7 cellular contexts compared by ENCODE assay signal in the genomic region with DNA sequence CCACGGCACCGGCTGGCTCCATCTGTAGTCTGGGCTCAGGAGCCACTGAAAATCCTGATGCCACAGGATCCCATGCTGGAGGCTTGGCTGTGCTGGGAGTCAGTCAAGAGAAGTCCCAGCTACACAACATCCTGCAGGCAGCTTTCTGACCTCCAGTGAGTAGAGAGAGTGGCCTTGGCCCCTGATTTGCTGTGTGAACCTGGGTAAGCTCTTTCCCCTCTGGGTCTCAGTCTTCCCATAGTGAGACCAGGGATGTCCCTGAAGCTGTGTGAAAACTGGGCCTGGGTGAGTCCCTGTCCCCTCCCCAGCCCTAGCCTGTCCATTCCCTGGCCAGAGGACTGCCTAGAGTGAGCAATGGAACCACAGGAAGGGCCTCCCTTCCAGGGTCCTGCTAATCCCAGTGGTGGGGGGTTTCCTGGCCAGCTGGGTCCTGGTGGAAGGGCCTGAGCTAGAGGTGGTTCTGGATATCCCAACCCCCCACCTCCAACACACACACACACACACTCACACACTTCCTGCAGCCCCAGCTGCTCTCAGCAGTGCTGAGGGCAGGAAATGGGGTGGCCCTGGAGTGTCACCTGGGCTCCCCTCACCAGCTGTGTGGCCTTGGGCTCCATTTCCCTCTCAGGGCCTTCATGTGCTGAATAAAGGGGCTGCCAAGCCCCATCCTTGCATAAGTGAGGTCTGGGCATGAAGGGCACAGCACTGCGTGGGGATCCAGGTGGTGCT. TPM values are rescaled to one million over a fixed set of nuclear protein-coding genes. Genes with fewer than 3 reads are reported as not detected.
DNase-seq lines count a peak whose midpoint lies in the region; ATAC-seq, FAIRE-seq and TF ChIP-seq lines count a peak whose summit lies in the region.
"Not testable (repeated sequence)": the region's sequence is repeated elsewhere in the genome, so short reads cannot be mapped to it uniquely, and the experiment has no call there.

No MANE protein-coding gene starts in this region.

- H3K9me3 Mint-ChIP-seq in activated CD8-positive, alpha-beta T cell treated with anti-CD3 and anti-CD28 coated beads, Interleukin-2, amount 10 ng/mL, durations not matched to agents 7 days and 5 days (ENCODE audit: insufficient read depth); naive B cell: not testable (repeated sequence)

- RAD21 ChIA-PET in GM12878 (lab: Charles Lee; ENCODE audit: unreplicated experiment), result not testable (repeated sequence)

- H3K9me3 ChIP-seq in GM12878 (replicated peaks; ENCODE audit: control insufficient read depth, insufficient read depth, low read length), result not testable (repeated sequence)

- POLR2A ChIA-PET in activated CD8-positive, alpha-beta T cell treated with anti-CD3 and anti-CD28 coated beads, Interleukin-2, amount 10 ng/mL, durations not matched to agents 7 days and 5 days (lab: Charles Lee); GM12878 (lab: Charles Lee): not testable (repeated sequence)

- H3K4me2 ChIP-seq in GM12878 (ENCODE audit: control insufficient read depth, insufficient read depth), result not testable (repeated sequence)

- intact Hi-C loops in GM12878 (cut with micrococcal nuclease; ENCODE audit: unreplicated experiment), result loop anchor here (10.0 kb wide), 1 partner anchor 47 kb away; no protein-coding TSS in a partner anchor

- not testable (repeated sequence) for H3K27ac ChIP-seq in GM12878 (ENCODE audit: control insufficient read depth, insufficient read depth)

- not testable (repeated sequence) for H3K9ac ChIP-seq in GM12878 (ENCODE audit: control insufficient read depth, insufficient read depth, low read length)

- DNase-seq in activated CD8-positive, alpha-beta T cell treated with anti-CD3 and anti-CD28 coated beads, Interleukin-2, amount 10 ng/mL, durations not matched to agents 7 days and 5 days, result peak; percentile 51
- DNase-seq in GM12878 (ENCODE audit: low read depth, low spot score); naive B cell: not testable (repeated sequence)

- TF ChIP-seq CTCF in GM12878 (IDR thresholded peaks at IDR 0.05 in 2 of 3, conservative IDR thresholded peaks at IDR 0.05 in 1 of 3; ENCODE audit: control insufficient read depth in 2 of 3, extremely low read depth in 1 of 3, insufficient read depth in 1 of 3, low read depth in 3 of 3, low read length in 3 of 3), result not testable (repeated sequence)

- not testable (repeated sequence) for TF ChIP-seq RAD21 in GM12878 (IDR thresholded peaks at IDR 0.05; ENCODE audit: insufficient read depth, low read depth, low read length)

- H3K4me1 Mint-ChIP-seq in activated CD8-positive, alpha-beta T cell treated with anti-CD3 and anti-CD28 coated beads, Interleukin-2, amount 10 ng/mL, durations not matched to agents 7 days and 5 days (ENCODE audit: low read depth), result peaks cover 12% of the 10 kb centered on the region
- not testable (repeated sequence) for H3K4me1 Mint-ChIP-seq in naive B cell

- not testable (repeated sequence) for H4K20me1 ChIP-seq in GM12878 (ENCODE audit: control insufficient read depth, insufficient read depth)

- TF ChIP-seq EP300 in GM12878 (IDR thresholded peaks at IDR 0.05; ENCODE audit: borderline replicate concordance in 1 of 2, control insufficient read depth in 1 of 2, low read depth in 2 of 2, low read length in 2 of 2), result not testable (repeated sequence)

- ATAC-seq in GM18502 (IDR thresholded peaks at IDR 0.05; ENCODE audit: poor library complexity, unreplicated experiment) (peak; percentile 69), GM21390 (IDR thresholded peaks at IDR 0.05; ENCODE audit: unreplicated experiment) (peak; percentile 70), HG02763 (IDR thresholded peaks at IDR 0.05; ENCODE audit: unreplicated experiment) (peak; percentile 55), HG03280 (IDR thresholded peaks at IDR 0.05; ENCODE audit: unreplicated experiment) (peak; percentile 58), GM12878 (peak; percentile 64), naive B cell (ENCODE audit: low read depth in 2 of 2) (peak; percentile 92 to 95)
- ATAC-seq in activated CD8-positive, alpha-beta T cell treated with anti-CD3 and anti-CD28 coated beads, Interleukin-2, amount 10 ng/mL, durations not matched to agents 7 days and 5 days, result peak; percentile 89

- BruUV-seq in GM12878 (replicated peaks; lab: Mats Ljungman, UMichigan), result not testable (repeated sequence)

- not testable (repeated sequence) for H3K27me3 Mint-ChIP-seq in activated CD8-positive, alpha-beta T cell treated with anti-CD3 and anti-CD28 coated beads, Interleukin-2, amount 10 ng/mL, durations not matched to agents 7 days and 5 days (ENCODE audit: low read depth); naive B cell

- not testable (repeated sequence) for H2AFZ ChIP-seq in GM12878 (ENCODE audit: control insufficient read depth, low read depth, low read length)

- H3K27me3 ChIP-seq in GM12878 (replicated peaks in 1 of 2; ENCODE audit: control insufficient read depth in 2 of 2, insufficient read depth in 2 of 2, low read length in 1 of 2), result not testable (repeated sequence)

- SMC1A ChIA-PET in GM12878 (lab: Charles Lee; ENCODE audit: uncharacterized antibody, unreplicated experiment), result not testable (repeated sequence)

- not testable (repeated sequence) for TF ChIP-seq POLR2A in GM12878 (IDR thresholded peaks at IDR 0.05; ENCODE audit: low read depth, low read length)

- not testable (repeated sequence) for H3K36me3 ChIP-seq in GM12878 (ENCODE audit: control insufficient read depth in 2 of 2, insufficient read depth in 2 of 2, low read length in 1 of 2)

- not testable (repeated sequence) for H3K79me2 ChIP-seq in GM12878 (ENCODE audit: control insufficient read depth, insufficient read depth, low read length)

- FAIRE-seq in GM12878 (lab: Jason Lieb, UNC), result not testable (repeated sequence)

- in situ Hi-C loops in GM12878 (cut with MboI), result not testable (repeated sequence)

- 67% methylated on average over 3 of the region's 3 CpGs for WGBS in GM12878 (ENCODE audit: insufficient coverage, insufficient replicate concordance, low lambda C conversion rate, missing lambda C conversion rate)

- CTCF ChIA-PET in activated CD8-positive, alpha-beta T cell treated with anti-CD3 and anti-CD28 coated beads, Interleukin-2, amount 10 ng/mL, durations not matched to agents 7 days and 5 days (lab: Charles Lee); GM12878 (lab: Yijun Ruan, JAX): not testable (repeated sequence)

- H3K36me3 Mint-ChIP-seq in activated CD8-positive, alpha-beta T cell treated with anti-CD3 and anti-CD28 coated beads, Interleukin-2, amount 10 ng/mL, durations not matched to agents 7 days and 5 days (ENCODE audit: low read depth); naive B cell: not testable (repeated sequence)

- H3K27ac Mint-ChIP-seq in activated CD8-positive, alpha-beta T cell treated with anti-CD3 and anti-CD28 coated beads, Interleukin-2, amount 10 ng/mL, durations not matched to agents 7 days and 5 days, result peak overlapping the region; percentile 81
- H3K27ac Mint-ChIP-seq in naive B cell, result not testable (repeated sequence)

- H3K4me3 Mint-ChIP-seq in activated CD8-positive, alpha-beta T cell treated with anti-CD3 and anti-CD28 coated beads, Interleukin-2, amount 10 ng/mL, durations not matched to agents 7 days and 5 days; naive B cell: not testable (repeated sequence)

- H3K4me3 ChIP-seq in GM12878, result not testable (repeated sequence)

- H3K4me1 ChIP-seq in GM12878 (ENCODE audit: control insufficient read depth, insufficient read depth, low read length), result not testable (repeated sequence)

RNA-seq across cellular contexts. Expression of a gene that starts 17.5 kb away (rescaled TPM):
- total RNA-seq in activated CD8-positive, alpha-beta T cell treated with anti-CD3 and anti-CD28 coated beads, Interleukin-2, amount 10 ng/mL, durations not matched to agents 7 days and 5 days, result under 1 TPM; 0.83 to 0.84 TPM
- total RNA-seq in GM12878 (2013; cell fraction: nucleolus; rRNA removed), result 25.5 and 27.6 TPM in 2 replicates
- total RNA-seq in GM12878 (2014; rRNA removed) (1.1 and 1.4 TPM in 2 replicates), GM12878 (2014; rRNA removed; fragmentation: Illumina TruSeq; extraction: Trizol) (1.4 and 1.7 TPM in 2 replicates), GM12878 (2021) (1.1 and 1.6 TPM in 2 replicates)
- polyA plus RNA-seq in GM12878 (2011; ENCODE audit: low read depth), result 1.3 TPM
- polyA plus RNA-seq in GM12878 (2011; rRNA removed) (6.7 and 10.7 TPM in 2 replicates), GM12878 (2014; fragmentation: Illumina TruSeq; extraction: Trizol) (1.5 TPM in 2 replicates), GM12878 (2014; fragmentation: Nextera tagmentation; extraction: Ambion mirVana) (under 1 TPM; 0.68 to 0.82 TPM), GM12878 (2014; rRNA removed) (1.7 and 2.1 TPM in 2 replicates), GM12878 (2016; fragmentation: Nextera tagmentation; extraction: Ambion mirVana) (1 to 10 TPM in 1 of 2 experiments, under 1 TPM in 1; 0.84 to 1.2 TPM), naive B cell (ENCODE audit: low read depth in 6 of 6) (under 1 TPM in 3 of 6 donors, not detected in 3; 0.09 to 0.17 (median 0.13) TPM)
- 1.3 and 1.4 TPM in 2 replicates for polyA plus RNA-seq in GM12878 (2011; cell fraction: cytosol; rRNA removed)
- polyA plus RNA-seq in GM12878 (2011; cell fraction: nucleus; rRNA removed), result 13.8 and 16.1 TPM in 2 replicates
- 2.4 and 3.6 TPM in 2 replicates for polyA plus RNA-seq in GM12878 (2012)
- polyA minus RNA-seq in GM12878 (2011; rRNA and poly(A)+ RNA removed), result 0.41 and 1.4 TPM in 2 replicates
- 0.62 TPM in 1 of 2 replicates, not detected in the other for polyA minus RNA-seq in GM12878 (2011; cell fraction: cytosol; rRNA and poly(A)+ RNA removed)
- 1.6 and 2.6 TPM in 2 replicates for polyA minus RNA-seq in GM12878 (2011; cell fraction: nucleus; rRNA and poly(A)+ RNA removed)
